20 cellular contexts compared by ENCODE assay signal in genomic region chr17:47721725-47722124, GRCh38. TPM values are rescaled to one million over a fixed set of nuclear protein-coding genes. Genes with fewer than 3 reads are reported as not detected.
DNase-seq lines count a peak whose midpoint lies in the region; ATAC-seq and TF ChIP-seq lines count a peak whose summit lies in the region.
"Had no signal": no experiment of that assay in that cellular context is flagged by ENCODE, and none has a peak within 500 bp of the region (broad histone marks: within the 10 kb centered on the region; RNA-seq: fewer than 3 reads in every experiment).

No MANE protein-coding gene starts in this region.

- peaks cover 11% of the 10 kb centered on the region; the same call in 1 of the 2 replicates for H4K20me1 ChIP-seq in SK-N-SH (ENCODE audit: insufficient read depth)
- H4K20me1 ChIP-seq in GM23338 (replicated peaks; ENCODE audit: insufficient read depth): no peaks in the 10 kb centered on the region

- no peak overlapping the region for H3K27ac Mint-ChIP-seq in GM23338
- H3K27ac Mint-ChIP-seq in activated T-helper 17 cell treated with anti-CD3 and anti-CD28 coated beads, Interleukin-2, amount 50 U/mL, for 72 hours: peak overlapping the region; percentile 98
- H3K27ac Mint-ChIP-seq in neural crest cell (ENCODE audit: unreplicated experiment): peak overlapping the region; percentile 27
- H3K27ac Mint-ChIP-seq: WTC11 had no signal

- no peak for TF ChIP-seq EP300 in SK-N-SH (IDR thresholded peaks at IDR 0.05; ENCODE audit: borderline replicate concordance in 1 of 2, low read depth in 1 of 2, low read length in 1 of 2)

- no peak for TF ChIP-seq RAD21 in SK-N-SH (IDR thresholded peaks at IDR 0.05; ENCODE audit: low read length)

- TF ChIP-seq CTCF in SK-N-SH (IDR thresholded peaks at IDR 0.05) (no peak), GM23338 (conservative IDR thresholded peaks at IDR 0.05; ENCODE audit: low read depth in 2 of 2) (no peak), neural crest cell (conservative IDR thresholded peaks at IDR 0.05) (no peak)

- peaks cover 73% of the 10 kb centered on the region; the same call in 1 of the 2 replicates for H3K27me3 ChIP-seq in SK-N-SH (ENCODE audit: insufficient read depth)
- H3K27me3 ChIP-seq in GM23338 (ENCODE audit: insufficient read depth): peaks cover 42% of the 10 kb centered on the region

- no peaks in the 10 kb centered on the region; the same call in 2 of the 3 replicates for H3K36me3 Mint-ChIP-seq in GM23338 (ENCODE audit: low read depth)
- no peaks in the 10 kb centered on the region for H3K36me3 Mint-ChIP-seq in activated T-helper 17 cell treated with anti-CD3 and anti-CD28 coated beads, Interleukin-2, amount 50 U/mL, for 72 hours (ENCODE audit: low read depth)
- H3K36me3 Mint-ChIP-seq in neural crest cell (ENCODE audit: low read depth): no peaks in the 10 kb centered on the region
- H3K36me3 Mint-ChIP-seq: IgD-negative memory B cell, WTC11 had no signal

- H3K9me2 ChIP-seq in SK-N-SH (no peaks in the 10 kb centered on the region), GM23338 (ENCODE audit: insufficient read depth) (no peaks in the 10 kb centered on the region)

- H3K9me3 Mint-ChIP-seq in GM23338 (no peaks in the 10 kb centered on the region; the same call in 2 of the 3 replicates), neural crest cell (no peaks in the 10 kb centered on the region)
- no peaks in the 10 kb centered on the region for H3K9me3 Mint-ChIP-seq in activated T-helper 17 cell treated with anti-CD3 and anti-CD28 coated beads, Interleukin-2, amount 50 U/mL, for 72 hours
- H3K9me3 Mint-ChIP-seq: IgD-negative memory B cell, WTC11 had no signal

- no peak overlapping the region for H2AFZ ChIP-seq in SK-N-SH (ENCODE audit: low read depth)
- no peak overlapping the region for H2AFZ ChIP-seq in GM23338

- no peak for DNase-seq in SK-N-SH
- DNase-seq in GM23338 (ENCODE audit: low spot score): no peak
- no peak for DNase-seq in neural crest cell (ENCODE audit: low read depth, low spot score)
- no peak for DNase-seq in H4 (ENCODE audit: low spot score)
- DNase-seq in NCI-H187 treated with DMSO at 0.1 percent for 48 hours (lab: John Stamatoyannopoulos, UW): no peak
- DNase-seq: anterior cingulate cortex, DND-41, left lung, NCI-H2171, pancreas had no signal

- H3K27me3 Mint-ChIP-seq in GM23338 (ENCODE audit: insufficient read depth, low read depth, poor library complexity) (peaks cover 18% of the 10 kb centered on the region), neural crest cell (ENCODE audit: low read depth) (peaks cover 84% of the 10 kb centered on the region)
- no peaks in the 10 kb centered on the region for H3K27me3 Mint-ChIP-seq in activated T-helper 17 cell treated with anti-CD3 and anti-CD28 coated beads, Interleukin-2, amount 50 U/mL, for 72 hours

- POLR2A ChIA-PET in SK-N-SH (lab: Yijun Ruan, JAX): no interaction called here

- H3K79me2 ChIP-seq in SK-N-SH (ENCODE audit: insufficient read depth) (no peaks in the 10 kb centered on the region), GM23338 (replicated peaks; ENCODE audit: insufficient read depth) (no peaks in the 10 kb centered on the region)

- no peaks in the 10 kb centered on the region for H3K9me3 ChIP-seq in SK-N-SH
- H3K9me3 ChIP-seq: left lung, pancreas, transverse colon had no signal

- H3K4me1 Mint-ChIP-seq in GM23338 (peaks cover 31% of the 10 kb centered on the region), neural crest cell (no peaks in the 10 kb centered on the region)
- H3K4me1 Mint-ChIP-seq in activated T-helper 17 cell treated with anti-CD3 and anti-CD28 coated beads, Interleukin-2, amount 50 U/mL, for 72 hours: peaks cover 53% of the 10 kb centered on the region

- H3K4me1 ChIP-seq in SK-N-SH (ENCODE audit: control insufficient read depth in 1 of 2, insufficient read depth in 2 of 2, low read depth in 1 of 2, low read length in 1 of 2) (peaks cover 15 to 27% of the 10 kb centered on the region in 2 experiments; a peak in 3 of 4 replicates), GM23338 (ENCODE audit: insufficient read depth) (peaks cover 17% of the 10 kb centered on the region; the same call in 1 of the 2 replicates)
- H3K4me1 ChIP-seq: pancreas had no signal

- H3K9ac ChIP-seq in SK-N-SH: no peak overlapping the region

- H3K36me3 ChIP-seq in SK-N-SH (replicated peaks in 1 of 2; ENCODE audit: control insufficient read depth in 1 of 2, insufficient read depth in 2 of 2, low read length in 1 of 2): no peaks in the 10 kb centered on the region
- no peaks in the 10 kb centered on the region for H3K36me3 ChIP-seq in GM23338 (ENCODE audit: insufficient read depth)
- H3K36me3 ChIP-seq: left lung, pancreas, transverse colon had no signal

- ATAC-seq in SK-N-SH treated with all-trans-retinoic acid at 6 μM for 48 hours (no peak), GM23338 (peak; percentile 8; the same call in 1 of the 3 replicates), HG03342 (IDR thresholded peaks at IDR 0.05; ENCODE audit: unreplicated experiment) (no peak)
- no peak for ATAC-seq in activated T-helper 17 cell treated with anti-CD3 and anti-CD28 coated beads, Interleukin-2, amount 50 U/mL, for 72 hours (replicated peaks)

- H3K4me2 ChIP-seq in SK-N-SH (peak overlapping the region; percentile 54; the same call in 1 of the 2 replicates), GM23338 (peak overlapping the region; percentile 74)

- CTCF ChIA-PET in SK-N-SH (lab: Yijun Ruan, JAX): interaction anchor here (1.0 to 3.8 kb wide), 6 partner anchors 12 to 42 kb away, joined by 3 to 22 read pairs (median 6); partner anchors contain the start of gene TBX21

- peaks cover 15% of the 10 kb centered on the region for H3F3A ChIP-seq in SK-N-SH (replicated peaks; ENCODE audit: insufficient read depth)
- H3F3A ChIP-seq in GM23338 (replicated peaks; ENCODE audit: low read depth): no peaks in the 10 kb centered on the region

- H3K4me3 ChIP-seq in SK-N-SH (ENCODE audit: low read depth in 2 of 2, low read length in 1 of 2): no peak overlapping the region
- peak overlapping the region; percentile 50; the same call in 1 of the 2 replicates for H3K4me3 ChIP-seq in GM23338
- H3K4me3 ChIP-seq: left lung, pancreas, transverse colon had no signal

- no peak overlapping the region for H3K27ac ChIP-seq in SK-N-SH (ENCODE audit: low read depth in 2 of 2, low read length in 1 of 2)
- no peak overlapping the region for H3K27ac ChIP-seq in GM23338 (ENCODE audit: low read depth)
- H3K27ac ChIP-seq: left lung, pancreas, RWPE1, transverse colon had no signal

- WGBS in SK-N-SH (ENCODE audit: low lambda C conversion rate): 54% methylated on average over 6 of the region's 8 CpGs

- no peak overlapping the region for H3K4me3 Mint-ChIP-seq in GM23338
- peak overlapping the region; percentile 84 for H3K4me3 Mint-ChIP-seq in activated T-helper 17 cell treated with anti-CD3 and anti-CD28 coated beads, Interleukin-2, amount 50 U/mL, for 72 hours
- H3K4me3 Mint-ChIP-seq in neural crest cell: no peak overlapping the region

TF ChIP-seq in SK-N-SH, 30 proteins besides CTCF, POLR2A, EP300 and RAD21 (continues in another document):
- TF ChIP-seq GATA2 (CRISPR knock-in tag; IDR thresholded peaks at IDR 0.05) (no peak), TCF12 (IDR thresholded peaks at IDR 0.05) (no peak), GABPA (IDR thresholded peaks at IDR 0.05; ENCODE audit: low read depth) (no peak)

TF ChIP-seq in SK-N-SH treated with all-trans-retinoic acid at 6 μM for 48 hours, 23 proteins besides CTCF, POLR2A, EP300 and RAD21 (continues in another document):
- TF ChIP-seq CSRNP3 (CRISPR knock-in tag; IDR thresholded peaks at IDR 0.05): no peak

TF ChIP-seq in GM23338, 12 proteins besides CTCF, POLR2A, EP300 and RAD21 (continues in another document):
- no peak for TF ChIP-seq REST (IDR thresholded peaks at IDR 0.05; ENCODE audit: unreplicated experiment)

RNA-seq across cellular contexts. Expression of gene TBX21, which starts 11.3 kb away (rescaled TPM):
- polyA plus RNA-seq in SK-N-SH (2012; rRNA removed): not detected in 2 replicates
- polyA plus RNA-seq in SK-N-SH (2012; cell fraction: cytosol; rRNA removed): not detected in 2 replicates
- not detected in 2 replicates for polyA plus RNA-seq in SK-N-SH (2012; cell fraction: nucleus; rRNA removed)
- not detected in 2 replicates for total RNA-seq in GM23338 (2014; rRNA removed; shearing (Covaris generic))
- not detected in 2 replicates for polyA plus RNA-seq in GM23338 (2016; fragmentation: Nextera tagmentation; extraction: Ambion mirVana)
- 10 to 100 TPM; 19.9 to 30.5 TPM for total RNA-seq in activated T-helper 17 cell treated with anti-CD3 and anti-CD28 coated beads, Interleukin-2, amount 50 U/mL, for 72 hours
- total RNA-seq in neural crest cell: not detected in 2 replicates
- 0.10 TPM in 1 of 2 replicates, not detected in the other for total RNA-seq in H4 (2014; rRNA removed; shearing (Covaris generic))
- total RNA-seq: A172, chondrocyte, skeletal muscle tissue had no signal

RNA-seq across cellular contexts. Expression of gene TBKBP1, which starts 27.8 kb away (rescaled TPM):
- polyA plus RNA-seq in SK-N-SH (2012; rRNA removed): 11.5 and 14.4 TPM in 2 replicates
- 7.3 and 10.0 TPM in 2 replicates for polyA plus RNA-seq in SK-N-SH (2012; cell fraction: cytosol; rRNA removed)
- 83.8 and 86.9 TPM in 2 replicates for polyA plus RNA-seq in SK-N-SH (2012; cell fraction: nucleus; rRNA removed)
- total RNA-seq in GM23338 (2014; rRNA removed; shearing (Covaris generic)): 10.6 and 12.1 TPM in 2 replicates
- polyA plus RNA-seq in GM23338 (2016; fragmentation: Nextera tagmentation; extraction: Ambion mirVana): 2.2 and 2.5 TPM in 2 replicates
- total RNA-seq in activated T-helper 17 cell treated with anti-CD3 and anti-CD28 coated beads, Interleukin-2, amount 50 U/mL, for 72 hours: 10 to 100 TPM in 1 of 2 donors, 1 to 10 TPM in 1; 6.3 to 10.2 TPM
- 18.3 and 22.1 TPM in 2 replicates for total RNA-seq in neural crest cell
- 7.8 and 13.7 TPM in 2 replicates for total RNA-seq in H4 (2014; rRNA removed; shearing (Covaris generic))

Comparison
In these comparisons a context has a peak if more than half of its experiments do, and no peak if none do; other contexts are left out.
1. RNA of gene TBX21, which starts 11.3 kb away (total RNA-seq): 19.9 to 30.5 TPM in activated T-helper 17 cell treated with anti-CD3 and anti-CD28 coated beads, Interleukin-2, amount 50 U/mL, for 72 hours; not detected in neural crest cell, 0.10 TPM in H4 and not detected in GM23338; every median in the first group is over 10 times any median in the second.